17 cellular contexts compared by ENCODE assay signal in genomic region chr20:9220874-9221547, GRCh38.
A peak's percentile ranks its signal among the peaks of the same experiment; 100 is the strongest.
DNase-seq lines count a peak whose midpoint lies in the region; ATAC-seq and TF ChIP-seq lines count a peak whose summit lies in the region.
"Had no signal": no experiment of that assay in that cellular context is flagged by ENCODE, and none has a peak within 500 bp of the region (broad histone marks: within the 10 kb centered on the region; RNA-seq: fewer than 3 reads in every experiment).

No MANE protein-coding gene starts in this region.

- CTCF ChIA-PET in AG04449 (lab: Yijun Ruan, JAX): interaction anchor here (1.0 to 1.7 kb wide), 6 partner anchors 9 to 464 kb away, joined by 3 to 5 read pairs (median 4); no protein-coding TSS in a partner anchor

- no peaks in the 10 kb centered on the region; the same call in 1 of the 2 replicates for H3K27me3 ChIP-seq in SJCRH30
- H3K27me3 ChIP-seq: colonic mucosa, transverse colon had no signal

- H3K36me3 ChIP-seq in SJCRH30: no peaks in the 10 kb centered on the region
- H3K36me3 ChIP-seq: colonic mucosa, HAP-1, transverse colon had no signal

- H3K4me1 ChIP-seq in SJCRH30: no peaks in the 10 kb centered on the region
- H3K4me1 ChIP-seq: colonic mucosa, HAP-1, transverse colon had no signal

- no peak overlapping the region for H3K4me3 ChIP-seq in AG04449 (ENCODE audit: low read depth, low read length)
- no peak overlapping the region for H3K4me3 ChIP-seq in cardiac fibroblast (replicated peaks in 1 of 2; ENCODE audit: low read depth in 2 of 2, low read length in 2 of 2)
- H3K4me3 ChIP-seq in SJCRH30: no peak overlapping the region
- H3K4me3 ChIP-seq: colonic mucosa, HAP-1, transverse colon had no signal

- no peaks in the 10 kb centered on the region for H3K9me3 ChIP-seq in SJCRH30 (replicated peaks)
- H3K9me3 ChIP-seq: colonic mucosa, HAP-1, transverse colon had no signal

- no peak for ATAC-seq in GM19397 (IDR thresholded peaks at IDR 0.05; ENCODE audit: unreplicated experiment)
- ATAC-seq: activated CD8-positive, alpha-beta T cell treated with anti-CD3 and anti-CD28 coated beads, Interleukin-2, amount 10 ng/mL, durations not matched to agents 7 days and 5 days had no signal

- DNase-seq in AG04449 (ENCODE audit: low read depth, low spot score) (peak; percentile 80), HK-2 (ENCODE audit: unreplicated experiment) (peak; percentile 46), cardiac fibroblast (ENCODE audit: low read depth in 2 of 2) (peak; percentile 64 to 69), kidney tubule cell (ENCODE audit: low spot score) (peak; percentile 81), GM19238 (ENCODE audit: insufficient read length, low spot score) (no peak), NCI-H510A (lab: John Stamatoyannopoulos, UW) (no peak), SJCRH30 (no peak)
- DNase-seq: activated CD8-positive, alpha-beta T cell treated with anti-CD3 and anti-CD28 coated beads, Interleukin-2, amount 10 ng/mL, durations not matched to agents 7 days and 5 days; activated naive CD4-positive, alpha-beta T cell treated with Interleukin-2 at 50 U/mL for 16 hours; colonic mucosa; DND-41; foreskin melanocyte; NCI-H226; small intestine; transverse colon had no signal

- TF ChIP-seq CTCF in AG04449 (IDR thresholded peaks at IDR 0.05; ENCODE audit: insufficient read depth, low read length, missing control alignments) (no peak), cardiac fibroblast (IDR thresholded peaks at IDR 0.05; ENCODE audit: low read depth, low read length) (no peak)

- POLR2A ChIA-PET in AG04449 (lab: Yijun Ruan, JAX): no interaction called here

- no peak overlapping the region for H3K27ac ChIP-seq in SJCRH30
- H3K27ac ChIP-seq: colonic mucosa, transverse colon had no signal

Comparison
In these comparisons a context has a peak if more than half of its experiments do, and no peak if none do; other contexts are left out.
1. DNase-seq: peak in AG04449 (single experiment), HK-2 (single experiment), cardiac fibroblast (2 of 2) and kidney tubule cell (single experiment); none in GM19238 (single experiment), NCI-H510A (single experiment) and SJCRH30 (0 of 2).